ENCODE assay signal across 16 cellular contexts in genomic region chr2:128372621-128373341, GRCh38. TPM values are rescaled to one million over a fixed set of nuclear protein-coding genes. Genes with fewer than 3 reads are reported as not detected.
DNase-seq lines count a peak whose midpoint lies in the region; ATAC-seq and TF ChIP-seq lines count a peak whose summit lies in the region.
"Had no signal": no experiment of that assay in that cellular context is flagged by ENCODE, and none has a peak within 500 bp of the region (broad histone marks: within the 10 kb centered on the region; RNA-seq: fewer than 3 reads in every experiment).

No MANE protein-coding gene starts in this region.

- intact Hi-C loops in PC-3 (cut with micrococcal nuclease) (no loop called here), A673 (cut with micrococcal nuclease; ENCODE audit: unreplicated experiment) (no loop called here)

- H3K27ac ChIP-seq in BLaER1 (no peak overlapping the region), neural progenitor cell (no peak overlapping the region), PC-3 (ENCODE audit: low read length) (no peak overlapping the region), A673 (ENCODE audit: low read depth, low read length, poor library complexity, severe bottlenecking) (no peak overlapping the region)
- H3K27ac ChIP-seq: psoas muscle had no signal

- H3K9ac ChIP-seq in BLaER1, result no peak overlapping the region
- H3K9ac ChIP-seq in neural progenitor cell, result no peak overlapping the region
- H3K9ac ChIP-seq in PC-3 (ENCODE audit: low read length), result no peak overlapping the region

- H3K27me3 Mint-ChIP-seq in activated naive CD8-positive, alpha-beta T cell treated with anti-CD3 and anti-CD28 coated beads for 36 hours, result peaks cover 11% of the 10 kb centered on the region
- peaks cover 9% of the 10 kb centered on the region for H3K27me3 Mint-ChIP-seq in neural progenitor cell (ENCODE audit: insufficient read depth, low read depth)

- H3K9me3 ChIP-seq in BLaER1 (no peaks in the 10 kb centered on the region), neural progenitor cell (ENCODE audit: low read depth) (no peaks in the 10 kb centered on the region), PC-3 (ENCODE audit: low read length) (no peaks in the 10 kb centered on the region), A673 (ENCODE audit: low read depth, low read length, poor library complexity, severe bottlenecking) (no peaks in the 10 kb centered on the region)
- H3K9me3 ChIP-seq: psoas muscle, tibial nerve had no signal

- H3K9me3 Mint-ChIP-seq in activated naive CD8-positive, alpha-beta T cell treated with anti-CD3 and anti-CD28 coated beads for 36 hours, result no peaks in the 10 kb centered on the region
- no peaks in the 10 kb centered on the region for H3K9me3 Mint-ChIP-seq in neural progenitor cell

- ATAC-seq in PC-3, result no peak
- ATAC-seq: left cardiac atrium, psoas muscle had no signal

- POLR2A ChIA-PET in PC-3 (lab: Charles Lee; ENCODE audit: unreplicated experiment) (no interaction called here), A673 (lab: Charles Lee; ENCODE audit: low non-redundant PET) (no interaction called here)

- H4K20me1 ChIP-seq in BLaER1, result no peaks in the 10 kb centered on the region
- no peaks in the 10 kb centered on the region for H4K20me1 ChIP-seq in neural progenitor cell (ENCODE audit: low read depth)
- no peaks in the 10 kb centered on the region for H4K20me1 ChIP-seq in PC-3 (ENCODE audit: low read length)

- no peaks in the 10 kb centered on the region for H3K9me2 ChIP-seq in PC-3 (replicated peaks; ENCODE audit: low read length)

- H3K36me3 ChIP-seq in BLaER1 (no peaks in the 10 kb centered on the region), neural progenitor cell (no peaks in the 10 kb centered on the region), PC-3 (ENCODE audit: low read depth, low read length) (no peaks in the 10 kb centered on the region), A673 (ENCODE audit: insufficient read depth, low read length, poor library complexity, severe bottlenecking) (no peaks in the 10 kb centered on the region)
- H3K36me3 ChIP-seq: tibial nerve had no signal

- H3K4me3 Mint-ChIP-seq in activated naive CD8-positive, alpha-beta T cell treated with anti-CD3 and anti-CD28 coated beads for 36 hours, result no peak overlapping the region
- H3K4me3 Mint-ChIP-seq in neural progenitor cell, result no peak overlapping the region

- H3K27me3 ChIP-seq in BLaER1 (0 out of 2 replicates have a peak, but pooled peaks cover 6% of the 10 kb centered on the region), neural progenitor cell (no peaks in the 10 kb centered on the region), PC-3 (ENCODE audit: low read length) (peaks cover 14% of the 10 kb centered on the region), A673 (replicated peaks; ENCODE audit: insufficient read depth, low read depth, low read length, poor library complexity) (no peaks in the 10 kb centered on the region)
- H3K27me3 ChIP-seq: tibial nerve had no signal

- H3K36me3 Mint-ChIP-seq in activated naive CD8-positive, alpha-beta T cell treated with anti-CD3 and anti-CD28 coated beads for 36 hours, result no peaks in the 10 kb centered on the region
- no peaks in the 10 kb centered on the region for H3K36me3 Mint-ChIP-seq in neural progenitor cell

- CTCF ChIA-PET in PC-3 (lab: Charles Lee) (no interaction called here), A673 (lab: Charles Lee) (no interaction called here)

- BruUV-seq in PC-3 (replicated peaks; lab: Mats Ljungman, UMichigan) (no TSS peak), A673 (replicated peaks; lab: Mats Ljungman, UMichigan) (no TSS peak)

- DNase-seq in Jurkat, Clone E6-1 (ENCODE audit: low read depth, low spot score), result peak; percentile 94
- peak; percentile 52 for DNase-seq in activated naive CD8-positive, alpha-beta T cell treated with anti-CD3 and anti-CD28 coated beads for 36 hours
- DNase-seq in neural progenitor cell (ENCODE audit: low spot score), result no peak
- DNase-seq in PC-3, result no peak
- no peak for DNase-seq in T1000 (lab: John Stamatoyannopoulos, UW)
- no peak for DNase-seq in A673 (ENCODE audit: low spot score)
- DNase-seq in D341Med (ENCODE audit: low spot score), result no peak
- DNase-seq: activated CD4-positive, alpha-beta T cell treated with anti-CD3 and anti-CD28 coated beads for 1 hour; activated naive CD4-positive, alpha-beta T cell treated with Interleukin-2 at 50 U/mL for 16 hours; effector CD4-positive, alpha-beta T cell; left cardiac atrium; NCI-H2081 treated with DMSO at 0.1 percent for 48 hours; psoas muscle; stimulated activated CD4-positive, alpha-beta T cell treated with anti-CD3 and anti-CD28 coated beads, Interleukin-15, amount 100 ng/mL, for 24 hours had no signal

- no peak overlapping the region for H3K4me3 ChIP-seq in BLaER1
- no peak overlapping the region for H3K4me3 ChIP-seq in Jurkat, Clone E6-1 (ENCODE audit: low read length)
- H3K4me3 ChIP-seq in neural progenitor cell, result no peak overlapping the region
- no peak overlapping the region for H3K4me3 ChIP-seq in PC-3 (ENCODE audit: low read length)
- no peak overlapping the region for H3K4me3 ChIP-seq in A673 (ENCODE audit: low read depth, low read length, poor library complexity, severe bottlenecking)
- H3K4me3 ChIP-seq: psoas muscle, tibial nerve had no signal

- H3K4me2 ChIP-seq in BLaER1 (peak overlapping the region; percentile 34), neural progenitor cell (no peak overlapping the region), PC-3 (ENCODE audit: low read length) (no peak overlapping the region)

- H3K4me1 ChIP-seq in BLaER1 (peaks cover 12% of the 10 kb centered on the region), neural progenitor cell (peaks cover 21% of the 10 kb centered on the region), PC-3 (ENCODE audit: insufficient read depth, low read length) (no peaks in the 10 kb centered on the region), A673 (ENCODE audit: insufficient read depth, low read length, poor library complexity, severe bottlenecking) (no peaks in the 10 kb centered on the region)
- H3K4me1 ChIP-seq: psoas muscle had no signal

- peak overlapping the region; percentile 72 for H3K27ac Mint-ChIP-seq in activated naive CD8-positive, alpha-beta T cell treated with anti-CD3 and anti-CD28 coated beads for 36 hours
- peak overlapping the region; percentile 72 for H3K27ac Mint-ChIP-seq in neural progenitor cell

- H3K79me2 ChIP-seq in neural progenitor cell (ENCODE audit: low read depth) (no peaks in the 10 kb centered on the region), PC-3 (ENCODE audit: low read length) (no peaks in the 10 kb centered on the region)

- peaks cover 13% of the 10 kb centered on the region for H3K4me1 Mint-ChIP-seq in activated naive CD8-positive, alpha-beta T cell treated with anti-CD3 and anti-CD28 coated beads for 36 hours
- H3K4me1 Mint-ChIP-seq in neural progenitor cell, result peaks cover 49% of the 10 kb centered on the region

- H2AFZ ChIP-seq in neural progenitor cell (replicated peaks) (no peak overlapping the region), PC-3 (ENCODE audit: low read length) (no peak overlapping the region)

- H3F3A ChIP-seq in neural progenitor cell (ENCODE audit: low read depth) (peaks cover 23% of the 10 kb centered on the region), PC-3 (ENCODE audit: low read length, unreplicated experiment) (no peaks in the 10 kb centered on the region)

- TF ChIP-seq CTCF in neural progenitor cell (IDR thresholded peaks at IDR 0.05) (no peak), PC-3 (conservative IDR thresholded peaks at IDR 0.05; ENCODE audit: low read depth, low read length) (no peak), A673 (conservative IDR thresholded peaks at IDR 0.05; ENCODE audit: low read depth, low read length) (no peak)

RNA-seq across cellular contexts. Expression of gene HS6ST1, which starts 54.1 kb away (rescaled TPM):
- polyA plus RNA-seq in Jurkat, Clone E6-1 (2012; ENCODE audit: insufficient read depth, insufficient read length), result 41.6 TPM
- total RNA-seq in activated naive CD8-positive, alpha-beta T cell treated with anti-CD3 and anti-CD28 coated beads for 36 hours, result 10 to 100 TPM; 16.1 to 17.4 TPM
- total RNA-seq in neural progenitor cell (ENCODE audit: low replicate concordance) (31.1 and 71.0 TPM in 2 replicates), PC-3 (2014; rRNA removed) (21.5 and 25.6 TPM in 2 replicates), A673 (2021) (56.7 and 63.3 TPM in 2 replicates)

Comparison
In these comparisons a context has a peak if more than half of its experiments do, and no peak if none do; other contexts are left out.
1. DNase-seq: peak in Jurkat, Clone E6-1 (single experiment) and activated naive CD8-positive, alpha-beta T cell treated with anti-CD3 and anti-CD28 coated beads for 36 hours (single experiment); none in neural progenitor cell (single experiment), PC-3 (single experiment), T1000 (single experiment), A673 (single experiment) and D341Med (single experiment).